Comparison of ENCODE assay signal across 11 cellular contexts in genomic region chr11:64848214-64848778, GRCh38. TPM values are rescaled to one million over a fixed set of nuclear protein-coding genes. Genes with fewer than 3 reads are reported as not detected.
DNase-seq lines count a peak whose midpoint lies in the region; ATAC-seq, FAIRE-seq and TF ChIP-seq lines count a peak whose summit lies in the region.
"Had no signal": no experiment of that assay in that cellular context is flagged by ENCODE, and none has a peak within 500 bp of the region (broad histone marks: within the 10 kb centered on the region; RNA-seq: fewer than 3 reads in every experiment).

No MANE protein-coding gene starts in this region.

- H3F3A ChIP-seq in SU-DHL-6 (ENCODE audit: insufficient read depth): peaks cover 67% of the 10 kb centered on the region

- POLR2A ChIA-PET in HepG2 (lab: Yijun Ruan, JAX): interaction anchor here (0.9 to 4.7 kb wide), 11 partner anchors 22 to 263 kb away, joined by 3 to 30 read pairs (median 4); partner anchors contain the start of genes EHD1, GPHA2 and TM7SF2

- intact Hi-C loops in HepG2 (cut with micrococcal nuclease; ENCODE audit: unreplicated experiment) (loop anchor here (5.0 to 10.0 kb wide), 3 partner anchors 46 to 149 kb away; partner anchors contain the start of genes BATF2 and MAP4K2), right lobe of liver (cut with DNase I) (loop anchor here in 1 of 2 donors (10.0 kb wide), 1 partner anchor 63 kb away; no protein-coding TSS in a partner anchor)

- BruUV-seq in HepG2 (replicated peaks; lab: Mats Ljungman, UMichigan): no TSS peak

- DNase-seq in HepG2 (ENCODE audit: low spot score) (no peak), right lobe of liver (no peak), NCI-H2081 (lab: John Stamatoyannopoulos, UW) (no peak), epidermal melanocyte (ENCODE audit: insufficient read length, low spot score) (no peak)
- DNase-seq: amygdala, NCI-H187 treated with DMSO at 0.1 percent for 48 hours had no signal

- in situ Hi-C loops in HepG2 (cut with HindIII; ENCODE audit: extremely low pct_ligation_motif_present, low pct_unique_long_range_greater_than_20kb): loop anchor here (5.0 kb wide), 1 partner anchor 44 kb away; no protein-coding TSS in a partner anchor

- H3K36me3 ChIP-seq in HepG2 (replicated peaks in 1 of 2; ENCODE audit: control insufficient read depth in 1 of 2, insufficient read depth in 2 of 2, low read length in 2 of 2) (no peaks in the 10 kb centered on the region), right lobe of liver (no peaks in the 10 kb centered on the region), SU-DHL-6 (ENCODE audit: low read length) (no peaks in the 10 kb centered on the region), liver (ENCODE audit: control insufficient read depth in 4 of 4, insufficient read depth in 3 of 4, low read depth in 1 of 4, low read length in 3 of 4) (no peaks in the 10 kb centered on the region)

- H2AFZ ChIP-seq in HepG2 (ENCODE audit: low read length): no peak overlapping the region
- H2AFZ ChIP-seq in SU-DHL-6 (ENCODE audit: low read depth, low read length, severe bottlenecking): no peak overlapping the region

- FAIRE-seq in HepG2 (lab: Jason Lieb, UNC): no peak
- FAIRE-seq: HTR-8/SVneo had no signal

- peak overlapping the region; percentile 61 for H3K4me2 ChIP-seq in HepG2 (ENCODE audit: low read depth, low read length)
- peak overlapping the region; percentile 94 for H3K4me2 ChIP-seq in SU-DHL-6 (ENCODE audit: low read depth, low read length, poor library complexity, severe bottlenecking)

- ATAC-seq in HepG2 (no peak), right lobe of liver (no peak), GM19467 (IDR thresholded peaks at IDR 0.05; ENCODE audit: unreplicated experiment) (no peak), HG02870 (IDR thresholded peaks at IDR 0.05; ENCODE audit: unreplicated experiment) (no peak)

- no peak overlapping the region for H3K9ac ChIP-seq in HepG2 (ENCODE audit: insufficient read depth, low read depth, low read length)
- H3K9ac ChIP-seq in SU-DHL-6 (ENCODE audit: low read length): peak overlapping the region; percentile 67
- no peak overlapping the region for H3K9ac ChIP-seq in liver (ENCODE audit: low read depth in 1 of 2, low read length in 2 of 2)

- no peaks in the 10 kb centered on the region for H4K20me1 ChIP-seq in HepG2 (ENCODE audit: insufficient read depth, low read length)
- no peaks in the 10 kb centered on the region for H4K20me1 ChIP-seq in SU-DHL-6 (ENCODE audit: low read depth, low read length)

- no peaks in the 10 kb centered on the region for H3K9me3 ChIP-seq in HepG2 (ENCODE audit: low read length)
- H3K9me3 ChIP-seq in right lobe of liver: no peaks in the 10 kb centered on the region
- H3K9me3 ChIP-seq in SU-DHL-6 (ENCODE audit: insufficient read depth, low read length): no peaks in the 10 kb centered on the region
- H3K9me3 ChIP-seq in liver (ENCODE audit: control insufficient read depth in 4 of 4, low read length in 3 of 4): no peaks in the 10 kb centered on the region

- no peak for TF ChIP-seq CTCF in HepG2 (CRISPR knock-in tag; IDR thresholded peaks at IDR 0.05)
- TF ChIP-seq CTCF in right lobe of liver (IDR thresholded peaks at IDR 0.05): no peak
- TF ChIP-seq CTCF in SU-DHL-6 (IDR thresholded peaks at IDR 0.05; ENCODE audit: insufficient read depth, low read length, poor library complexity, severe bottlenecking): no peak
- no peak for TF ChIP-seq CTCF in liver (IDR thresholded peaks at IDR 0.05; ENCODE audit: low read depth, low read length, missing input control)

- H3K27me3 ChIP-seq in HepG2 (ENCODE audit: control insufficient read depth in 1 of 2, insufficient read depth in 2 of 2, low read length in 2 of 2) (no peaks in the 10 kb centered on the region; a peak in 1 of 5 replicates), right lobe of liver (no peaks in the 10 kb centered on the region), SU-DHL-6 (ENCODE audit: low read length) (no peaks in the 10 kb centered on the region), liver (ENCODE audit: control insufficient read depth in 4 of 4, insufficient read depth in 4 of 4, low read length in 3 of 4) (no peaks in the 10 kb centered on the region)

- H3K79me2 ChIP-seq in HepG2 (ENCODE audit: insufficient read depth, low read length) (no peaks in the 10 kb centered on the region), SU-DHL-6 (ENCODE audit: insufficient read depth, low read length) (no peaks in the 10 kb centered on the region; the same call in 1 of the 2 replicates)

- H3K4me3 ChIP-seq in HepG2 (replicated peaks in 1 of 3; ENCODE audit: insufficient read depth in 1 of 3, low read depth in 2 of 3, low read length in 3 of 3) (peak overlapping the region in 1 of 3 experiments; percentile 32; a peak in 1 of 6 replicates), right lobe of liver (no peak overlapping the region), SU-DHL-6 (ENCODE audit: insufficient read depth, low read length, poor library complexity, severe bottlenecking) (no peak overlapping the region), liver (ENCODE audit: low read depth in 1 of 3, low read length in 3 of 3) (no peak overlapping the region)

- WGBS in HepG2 (ENCODE audit: low lambda C conversion rate): 50% methylated on average over 4 of the region's 6 CpGs
- WGBS in right lobe of liver (ENCODE audit: insufficient coverage, low coverage, low lambda C conversion rate, missing lambda C conversion rate): 71% methylated on average over 4 of the region's 6 CpGs
- 86% methylated on average over 6 of the region's 6 CpGs for WGBS in liver

- no peaks in the 10 kb centered on the region for H3K9me2 ChIP-seq in SU-DHL-6 (replicated peaks; ENCODE audit: insufficient read depth, low read length)

- TF ChIP-seq POLR2A in HepG2 (IDR thresholded peaks at IDR 0.05; ENCODE audit: insufficient read depth in 1 of 2, low read depth in 2 of 2, low read length in 2 of 2) (no peak), right lobe of liver (IDR thresholded peaks at IDR 0.05) (no peak)

- TF ChIP-seq RAD21 in HepG2 (CRISPR knock-in tag; IDR thresholded peaks at IDR 0.05) (no peak), liver (IDR thresholded peaks at IDR 0.05) (no peak)

- no peak for TF ChIP-seq EP300 in HepG2 (IDR thresholded peaks at IDR 0.05; ENCODE audit: low read depth in 2 of 2, low read length in 2 of 2)
- TF ChIP-seq EP300 in HepG2 (CRISPR knock-in tag; IDR thresholded peaks at IDR 0.05; ENCODE audit: borderline replicate concordance): no peak

- CTCF ChIA-PET in HepG2 (lab: Yijun Ruan, JAX; ENCODE audit: low intra/inter-chr PET ratio, low total read pairs): interaction anchor here (1.3 to 4.5 kb wide), 2 partner anchors 45 to 61 kb away, joined by 3 to 72 read pairs; no protein-coding TSS in a partner anchor

- H3K4me1 ChIP-seq in HepG2 (ENCODE audit: insufficient read depth, low read length) (peaks cover 65% of the 10 kb centered on the region), right lobe of liver (peaks cover 0 to 24% (median 10%) of the 10 kb centered on the region in 4 donors), liver (ENCODE audit: control insufficient read depth in 4 of 4, insufficient read depth in 4 of 4, low read length in 3 of 4) (peaks cover 16 to 39% (median 31%) of the 10 kb centered on the region in 4 donors)

- no peak overlapping the region for H3K27ac ChIP-seq in HepG2 (ENCODE audit: extremely low read length, insufficient read depth, low read length)
- H3K27ac ChIP-seq in right lobe of liver: peak overlapping the region in 1 of 3 donors; percentile 30
- H3K27ac ChIP-seq in SU-DHL-6 (ENCODE audit: low read depth, low read length): peak overlapping the region; percentile 100
- peak overlapping the region; percentile 11 to 45 for H3K27ac ChIP-seq in liver (ENCODE audit: low read depth in 1 of 2, low read length in 2 of 2)

RNA-seq across cellular contexts. Expression of gene CDC42BPG, which starts 3.8 kb away (rescaled TPM):
- total RNA-seq in HepG2 (2016; rRNA removed; fragmentation: Illumina TruSeq; extraction: Trizol) (0.77 and 1.4 TPM in 2 replicates), right lobe of liver (1 to 10 TPM in 1 of 6 experiments, under 1 TPM in 5; 0.63 to 1.1 (median 0.99) TPM), liver (1 to 10 TPM in 1 of 2 donors, under 1 TPM in 1; 0.75 to 1.2 TPM)
- total RNA-seq in HepG2 (2016; cell fraction: cytosol; rRNA removed; fragmentation: Illumina TruSeq; extraction: Trizol; ENCODE audit: low read depth): 0.10 and 0.35 TPM in 2 replicates
- total RNA-seq in HepG2 (2016; cell fraction: insoluble cytoplasmic fraction; rRNA removed; fragmentation: Illumina TruSeq; extraction: Trizol): 0.42 and 1.4 TPM in 2 replicates
- 0.37 and 0.38 TPM in 2 replicates for total RNA-seq in HepG2 (2016; cell fraction: membrane; rRNA removed; fragmentation: Illumina TruSeq; extraction: Trizol)
- 1.8 and 2.0 TPM in 2 replicates for total RNA-seq in HepG2 (2016; cell fraction: nucleus; rRNA removed; fragmentation: Illumina TruSeq; extraction: Trizol)
- polyA plus RNA-seq in HepG2 (2011; rRNA removed) (0.55 and 0.99 TPM in 2 replicates), liver (under 1 TPM; 0.18 to 0.40 TPM)
- polyA plus RNA-seq in HepG2 (2011; cell fraction: cytosol; rRNA removed): 0.34 and 0.54 TPM in 2 replicates
- polyA plus RNA-seq in HepG2 (2011; cell fraction: nucleus; rRNA removed): 6.3 and 7.3 TPM in 2 replicates
- polyA plus RNA-seq in HepG2 (2012): 1.2 and 1.3 TPM in 2 replicates
- 0.06 and 0.11 TPM in 2 replicates for polyA plus RNA-seq in HepG2 (2016; cell fraction: cytosol; fragmentation: Illumina TruSeq; extraction: Trizol; ENCODE audit: low read depth)
- 0.63 and 0.75 TPM in 2 replicates for polyA plus RNA-seq in HepG2 (2016; cell fraction: insoluble cytoplasmic fraction; fragmentation: Illumina TruSeq; extraction: Trizol; ENCODE audit: low read depth)
- polyA plus RNA-seq in HepG2 (2016; cell fraction: membrane; fragmentation: Illumina TruSeq; extraction: Trizol; ENCODE audit: low read depth): 0.24 and 0.70 TPM in 2 replicates
- 4.9 and 5.6 TPM in 2 replicates for polyA plus RNA-seq in HepG2 (2016; cell fraction: nucleus; fragmentation: Illumina TruSeq; extraction: Trizol; ENCODE audit: insufficient read depth, low read depth)
- polyA minus RNA-seq in HepG2 (2011; rRNA and poly(A)+ RNA removed; ENCODE audit: low replicate concordance): 1.3 and 2.7 TPM in 2 replicates
- polyA minus RNA-seq in HepG2 (2011; cell fraction: cytosol; rRNA and poly(A)+ RNA removed): 0.59 and 1.6 TPM in 2 replicates
- 1.9 and 4.0 TPM in 2 replicates for polyA minus RNA-seq in HepG2 (2011; cell fraction: nucleus; rRNA and poly(A)+ RNA removed)

RNA-seq across cellular contexts. Expression of gene EHD1, which starts 30.1 kb away (rescaled TPM):
- total RNA-seq in HepG2 (2016; rRNA removed; fragmentation: Illumina TruSeq; extraction: Trizol) (22.0 and 26.6 TPM in 2 replicates), right lobe of liver (10 to 100 TPM; 18.8 to 36.1 (median 26.3) TPM), liver (10 to 100 TPM; 27.3 to 36.4 TPM)
- total RNA-seq in HepG2 (2016; cell fraction: cytosol; rRNA removed; fragmentation: Illumina TruSeq; extraction: Trizol; ENCODE audit: low read depth): 8.1 and 9.7 TPM in 2 replicates
- total RNA-seq in HepG2 (2016; cell fraction: insoluble cytoplasmic fraction; rRNA removed; fragmentation: Illumina TruSeq; extraction: Trizol): 22.9 and 29.1 TPM in 2 replicates
- total RNA-seq in HepG2 (2016; cell fraction: membrane; rRNA removed; fragmentation: Illumina TruSeq; extraction: Trizol): 11.0 and 11.5 TPM in 2 replicates
- 16.8 and 19.6 TPM in 2 replicates for total RNA-seq in HepG2 (2016; cell fraction: nucleus; rRNA removed; fragmentation: Illumina TruSeq; extraction: Trizol)
- polyA plus RNA-seq in HepG2 (2011; rRNA removed) (23.6 and 29.4 TPM in 2 replicates), liver (10 to 100 TPM in 1 of 2 donors, 1 to 10 TPM in 1; 8.3 to 11.1 TPM)
- 20.8 and 31.1 TPM in 2 replicates for polyA plus RNA-seq in HepG2 (2011; cell fraction: cytosol; rRNA removed)
- polyA plus RNA-seq in HepG2 (2011; cell fraction: nucleus; rRNA removed): 42.3 and 43.0 TPM in 2 replicates
- 18.8 and 23.3 TPM in 2 replicates for polyA plus RNA-seq in HepG2 (2012)
- polyA plus RNA-seq in HepG2 (2016; cell fraction: cytosol; fragmentation: Illumina TruSeq; extraction: Trizol; ENCODE audit: low read depth): 3.5 and 3.9 TPM in 2 replicates
- 29.0 and 35.3 TPM in 2 replicates for polyA plus RNA-seq in HepG2 (2016; cell fraction: insoluble cytoplasmic fraction; fragmentation: Illumina TruSeq; extraction: Trizol; ENCODE audit: low read depth)
- polyA plus RNA-seq in HepG2 (2016; cell fraction: membrane; fragmentation: Illumina TruSeq; extraction: Trizol; ENCODE audit: low read depth): 7.9 and 9.3 TPM in 2 replicates
- polyA plus RNA-seq in HepG2 (2016; cell fraction: nucleus; fragmentation: Illumina TruSeq; extraction: Trizol; ENCODE audit: insufficient read depth, low read depth): 33.4 and 34.4 TPM in 2 replicates
- 63.9 and 78.7 TPM in 2 replicates for polyA minus RNA-seq in HepG2 (2011; rRNA and poly(A)+ RNA removed; ENCODE audit: low replicate concordance)
- 21.2 and 28.0 TPM in 2 replicates for polyA minus RNA-seq in HepG2 (2011; cell fraction: cytosol; rRNA and poly(A)+ RNA removed)
- 15.5 and 22.1 TPM in 2 replicates for polyA minus RNA-seq in HepG2 (2011; cell fraction: nucleus; rRNA and poly(A)+ RNA removed)

RNA-seq across cellular contexts. Expression of gene MEN1, which starts 37.9 kb away (rescaled TPM):
- total RNA-seq in HepG2 (2016; rRNA removed; fragmentation: Illumina TruSeq; extraction: Trizol): 15.3 and 20.5 TPM in 2 replicates
- total RNA-seq in HepG2 (2016; cell fraction: cytosol; rRNA removed; fragmentation: Illumina TruSeq; extraction: Trizol; ENCODE audit: low read depth): 3.8 and 4.3 TPM in 2 replicates
- 11.7 and 21.5 TPM in 2 replicates for total RNA-seq in HepG2 (2016; cell fraction: insoluble cytoplasmic fraction; rRNA removed; fragmentation: Illumina TruSeq; extraction: Trizol)
- total RNA-seq in HepG2 (2016; cell fraction: membrane; rRNA removed; fragmentation: Illumina TruSeq; extraction: Trizol): 9.8 and 11.2 TPM in 2 replicates
- 16.8 and 17.9 TPM in 2 replicates for total RNA-seq in HepG2 (2016; cell fraction: nucleus; rRNA removed; fragmentation: Illumina TruSeq; extraction: Trizol)
- polyA plus RNA-seq in HepG2 (2011; rRNA removed): 27.3 and 30.9 TPM in 2 replicates
- polyA plus RNA-seq in HepG2 (2011; cell fraction: cytosol; rRNA removed): 11.1 and 16.7 TPM in 2 replicates
- polyA plus RNA-seq in HepG2 (2011; cell fraction: nucleus; rRNA removed): 97.2 and 109 TPM in 2 replicates
- 19.6 and 26.4 TPM in 2 replicates for polyA plus RNA-seq in HepG2 (2012)
- polyA plus RNA-seq in HepG2 (2016; cell fraction: cytosol; fragmentation: Illumina TruSeq; extraction: Trizol; ENCODE audit: low read depth): 5.0 and 5.9 TPM in 2 replicates
- polyA plus RNA-seq in HepG2 (2016; cell fraction: insoluble cytoplasmic fraction; fragmentation: Illumina TruSeq; extraction: Trizol; ENCODE audit: low read depth): 24.4 and 31.0 TPM in 2 replicates
- polyA plus RNA-seq in HepG2 (2016; cell fraction: membrane; fragmentation: Illumina TruSeq; extraction: Trizol; ENCODE audit: low read depth): 13.6 and 15.0 TPM in 2 replicates
- 70.2 and 70.8 TPM in 2 replicates for polyA plus RNA-seq in HepG2 (2016; cell fraction: nucleus; fragmentation: Illumina TruSeq; extraction: Trizol; ENCODE audit: insufficient read depth, low read depth)
- polyA minus RNA-seq in HepG2 (2011; rRNA and poly(A)+ RNA removed; ENCODE audit: low replicate concordance): 38.1 and 40.7 TPM in 2 replicates
- 14.8 and 15.4 TPM in 2 replicates for polyA minus RNA-seq in HepG2 (2011; cell fraction: cytosol; rRNA and poly(A)+ RNA removed)
- polyA minus RNA-seq in HepG2 (2011; cell fraction: nucleus; rRNA and poly(A)+ RNA removed): 11.1 and 15.7 TPM in 2 replicates
- 10 to 100 TPM; 13.1 to 21.5 (median 17.0) TPM for total RNA-seq in right lobe of liver
- total RNA-seq in liver: 10 to 100 TPM; 12.1 to 15.1 TPM
- polyA plus RNA-seq in liver: 10 to 100 TPM in 1 of 2 donors, 1 to 10 TPM in 1; 9.0 to 14.7 TPM

RNA-seq across cellular contexts. Expression of gene MAP4K2, which starts 45.3 kb away (rescaled TPM):
- 7.8 and 8.3 TPM in 2 replicates for total RNA-seq in HepG2 (2016; rRNA removed; fragmentation: Illumina TruSeq; extraction: Trizol)
- 3.5 and 4.1 TPM in 2 replicates for total RNA-seq in HepG2 (2016; cell fraction: cytosol; rRNA removed; fragmentation: Illumina TruSeq; extraction: Trizol; ENCODE audit: low read depth)
- total RNA-seq in HepG2 (2016; cell fraction: insoluble cytoplasmic fraction; rRNA removed; fragmentation: Illumina TruSeq; extraction: Trizol): 4.8 and 7.6 TPM in 2 replicates
- 10.9 and 11.1 TPM in 2 replicates for total RNA-seq in HepG2 (2016; cell fraction: membrane; rRNA removed; fragmentation: Illumina TruSeq; extraction: Trizol)
- total RNA-seq in HepG2 (2016; cell fraction: nucleus; rRNA removed; fragmentation: Illumina TruSeq; extraction: Trizol): 6.7 and 7.4 TPM in 2 replicates
- polyA plus RNA-seq in HepG2 (2011; rRNA removed): 15.5 and 17.6 TPM in 2 replicates
- 7.7 and 11.1 TPM in 2 replicates for polyA plus RNA-seq in HepG2 (2011; cell fraction: cytosol; rRNA removed)
- polyA plus RNA-seq in HepG2 (2011; cell fraction: nucleus; rRNA removed): 71.3 and 101 TPM in 2 replicates
- polyA plus RNA-seq in HepG2 (2012): 8.7 and 10.1 TPM in 2 replicates
- polyA plus RNA-seq in HepG2 (2016; cell fraction: cytosol; fragmentation: Illumina TruSeq; extraction: Trizol; ENCODE audit: low read depth): 5.1 and 6.2 TPM in 2 replicates
- 7.8 and 9.1 TPM in 2 replicates for polyA plus RNA-seq in HepG2 (2016; cell fraction: insoluble cytoplasmic fraction; fragmentation: Illumina TruSeq; extraction: Trizol; ENCODE audit: low read depth)
- polyA plus RNA-seq in HepG2 (2016; cell fraction: membrane; fragmentation: Illumina TruSeq; extraction: Trizol; ENCODE audit: low read depth): 9.5 and 11.8 TPM in 2 replicates
- polyA plus RNA-seq in HepG2 (2016; cell fraction: nucleus; fragmentation: Illumina TruSeq; extraction: Trizol; ENCODE audit: insufficient read depth, low read depth): 20.0 and 20.1 TPM in 2 replicates
- polyA minus RNA-seq in HepG2 (2011; rRNA and poly(A)+ RNA removed; ENCODE audit: low replicate concordance): 25.9 and 40.8 TPM in 2 replicates
- 4.3 and 6.6 TPM in 2 replicates for polyA minus RNA-seq in HepG2 (2011; cell fraction: cytosol; rRNA and poly(A)+ RNA removed)
- 8.7 and 10.9 TPM in 2 replicates for polyA minus RNA-seq in HepG2 (2011; cell fraction: nucleus; rRNA and poly(A)+ RNA removed)
- total RNA-seq in right lobe of liver: 10 to 100 TPM in 1 of 6 experiments, 1 to 10 TPM in 5; 3.4 to 14.7 (median 4.8) TPM
- 1 to 10 TPM; 4.6 to 6.9 TPM for total RNA-seq in liver
- polyA plus RNA-seq in liver: 1 to 10 TPM; 2.1 to 2.3 TPM
